ENCODE assay signal across 8 cellular contexts in the genomic region with DNA sequence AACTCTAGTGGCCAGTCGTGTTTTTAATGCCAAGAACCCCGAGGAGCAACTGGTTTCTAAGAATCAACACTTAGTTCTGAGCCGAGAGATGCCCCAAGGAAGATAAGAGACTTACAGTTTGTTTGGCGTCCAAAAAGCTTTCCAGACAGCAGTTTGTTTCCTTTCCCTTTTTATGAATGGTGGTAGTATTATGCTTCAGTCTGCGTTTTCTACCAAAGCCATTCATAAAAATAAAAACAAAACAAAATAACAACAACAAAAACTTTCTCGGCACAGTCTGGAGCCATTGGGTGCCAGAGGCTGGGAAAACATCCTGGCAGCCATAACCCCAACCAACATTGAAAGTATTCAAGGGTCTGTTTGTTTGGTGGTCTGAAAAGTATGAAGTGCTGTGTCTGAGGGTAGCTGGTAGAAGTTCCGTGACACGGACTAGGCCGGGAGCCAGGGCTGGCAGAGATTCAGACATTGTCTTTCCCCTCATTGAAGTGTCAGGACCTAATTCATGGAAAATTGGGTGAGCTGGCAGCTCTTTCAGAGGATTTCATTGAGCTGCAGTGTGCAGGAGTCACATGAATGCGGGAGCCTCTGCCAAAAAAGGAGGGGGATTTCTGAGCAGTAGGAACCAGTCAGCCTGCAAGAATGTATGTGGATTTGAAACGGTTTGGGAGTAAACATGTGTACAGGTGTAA.
DNase-seq lines count a peak whose midpoint lies in the region; ATAC-seq, FAIRE-seq and TF ChIP-seq lines count a peak whose summit lies in the region.

No MANE protein-coding gene starts in this region.

- CTCF ChIA-PET in Panc1 (lab: Charles Lee) = no interaction called here

- H3K36me3 ChIP-seq in Panc1 (ENCODE audit: control insufficient read depth, insufficient read depth, low read length) (0 out of 2 replicates have a peak, but pooled peaks cover 4% of the 10 kb centered on the region), spleen (no peaks in the 10 kb centered on the region)

- POLR2A ChIA-PET in Panc1 (lab: Charles Lee) = no interaction called here

- DNase-seq in C1 segment of cervical spinal cord (lab: John Stamatoyannopoulos, UW) = peak in 10 of 14 donors; percentile 2 to 71 (median 22)
- DNase-seq in Panc1 (ENCODE audit: low read depth, low spot score) = peak; percentile 97
- peak; percentile 99 for DNase-seq in fibroblast of pulmonary artery (ENCODE audit: low read depth)
- DNase-seq in nucleus accumbens (lab: John Stamatoyannopoulos, UW) = peak in 52 of 56 donors; percentile 1 to 80 (median 34)
- DNase-seq in GM12892 (ENCODE audit: insufficient read length) = no peak
- no peak for DNase-seq in HUDEP-2 (lab: John Stamatoyannopoulos, UW; ENCODE audit: unreplicated experiment in 76 of 76)
- no peak for DNase-seq in NK-92 (lab: John Stamatoyannopoulos, UW; ENCODE audit: unreplicated experiment)
- no peak for DNase-seq in spleen

- no peaks in the 10 kb centered on the region for H3K9me3 ChIP-seq in Panc1 (ENCODE audit: control insufficient read depth, insufficient read depth, low read depth, low read length)
- no peaks in the 10 kb centered on the region for H3K9me3 ChIP-seq in spleen

- intact Hi-C loops in Panc1 (cut with micrococcal nuclease; ENCODE audit: unreplicated experiment) (loop anchor here (5.0 kb wide), 1 partner anchor 56 kb away; no protein-coding TSS in a partner anchor), spleen (cut with DNase I; ENCODE audit: low total_unique reads) (no loop called here)

- TF ChIP-seq CTCF in Panc1 (IDR thresholded peaks at IDR 0.05) = no peak
- no peak for TF ChIP-seq CTCF in fibroblast of pulmonary artery (IDR thresholded peaks at IDR 0.05; ENCODE audit: low read length, missing control alignments)
- no peak for TF ChIP-seq CTCF in spleen (IDR thresholded peaks at IDR 0.05 in 8 of 11, conservative IDR thresholded peaks at IDR 0.05 in 3 of 11)

- H3K4me3 ChIP-seq in Panc1 (ENCODE audit: low read depth in 2 of 2, low read length in 2 of 2) = peak overlapping the region; percentile 17 to 40
- H3K4me3 ChIP-seq in fibroblast of pulmonary artery (replicated peaks; ENCODE audit: low read depth, low read length) = peak overlapping the region; percentile 31
- no peak overlapping the region for H3K4me3 ChIP-seq in spleen

- no peak for TF ChIP-seq POLR2A in GM12892 (IDR thresholded peaks at IDR 0.05; ENCODE audit: low read depth, low read length)
- TF ChIP-seq POLR2A in spleen (IDR thresholded peaks at IDR 0.05) = no peak

- FAIRE-seq in GM12892 (lab: Jason Lieb, UNC) = no peak

- peak; percentile 89 for ATAC-seq in Panc1

- BruUV-seq in Panc1 (replicated peaks; lab: Mats Ljungman, UMichigan) = TSS peak; percentile 98

- WGBS in spleen, 5 donors = 30 to 62% (median 40%) methylated on average over 11 of the region's 11 CpGs

- H3K27me3 ChIP-seq in Panc1 (ENCODE audit: control insufficient read depth, insufficient read depth, low read length) = no peaks in the 10 kb centered on the region
- H3K27me3 ChIP-seq in spleen (replicated peaks in 1 of 7) = peaks cover 0 to 7% (median 0%) of the 10 kb centered on the region in 7 donors

- peaks cover 86% of the 10 kb centered on the region for H3K4me1 ChIP-seq in Panc1 (ENCODE audit: control insufficient read depth, insufficient read depth, low read length)
- peaks cover 0 to 15% (median 3%) of the 10 kb centered on the region in 6 donors for H3K4me1 ChIP-seq in spleen

- H3K27ac ChIP-seq in Panc1 (ENCODE audit: low read length) (peak overlapping the region; percentile 96), spleen (no peak overlapping the region)

- in situ Hi-C loops in Panc1 (cut with HindIII; ENCODE audit: low pct_unique_long_range_greater_than_20kb, low sequenced_read_pairs) = no loop called here

Comparison
In these comparisons a context has a peak if more than half of its experiments do, and no peak if none do; other contexts are left out.
1. DNase-seq: peak in C1 segment of cervical spinal cord (10 of 14), Panc1 (single experiment), fibroblast of pulmonary artery (single experiment) and nucleus accumbens (52 of 56); none in GM12892 (single experiment), HUDEP-2 (0 of 76), NK-92 (single experiment) and spleen (single experiment).
2. H3K4me3 ChIP-seq: peak in Panc1 (2 of 2) and fibroblast of pulmonary artery (single experiment); none in spleen (0 of 8).